1 cellular context compared by ENCODE assay signal in the genomic region with DNA sequence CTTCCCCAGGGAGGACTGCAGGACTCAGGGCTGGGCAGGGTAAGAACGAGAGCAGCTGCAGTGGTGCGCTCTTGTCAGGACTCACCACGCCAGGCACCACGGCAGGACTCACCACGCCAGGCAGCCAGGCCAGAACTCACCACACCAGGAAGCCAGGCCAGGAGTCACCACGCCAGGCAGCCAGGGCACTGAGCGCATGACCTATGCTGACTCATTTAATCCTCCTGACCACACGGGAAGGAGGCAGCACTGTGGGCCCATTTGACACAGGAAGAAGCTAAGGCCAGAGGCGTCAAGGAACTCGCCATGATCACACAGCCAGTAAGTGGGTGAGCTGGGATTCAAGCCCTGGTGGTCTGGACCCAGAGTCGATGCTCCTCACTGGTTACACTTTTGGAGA.
TF ChIP-seq lines count a peak whose summit lies in the region.

No MANE protein-coding gene starts in this region.

TF ChIP-seq in endothelial cell of umbilical vein, 7 proteins besides CTCF, POLR2A, EP300 and RAD21:
- TF ChIP-seq FOS (IDR thresholded peaks at IDR 0.05; ENCODE audit: borderline replicate concordance, insufficient read depth, low read length) (peak; percentile 75), MYC (IDR thresholded peaks at IDR 0.05; ENCODE audit: low read depth, low read length) (peak; percentile 65), JUN (IDR thresholded peaks at IDR 0.05; ENCODE audit: borderline replicate concordance, insufficient read depth, insufficient read length, low read depth) (peak; percentile 45), GATA2 (IDR thresholded peaks at IDR 0.05; ENCODE audit: insufficient read depth, insufficient read length, low read depth, low read length) (no peak), POLR2AphosphoS5 (IDR thresholded peaks at IDR 0.05; ENCODE audit: insufficient read depth, low read depth, low read length) (peak; percentile 85), EZH2 (IDR thresholded peaks at IDR 0.05; ENCODE audit: borderline replicate concordance, low read depth, low read length, severe bottlenecking) (no peak)
- TF ChIP-seq, protein P1, sequence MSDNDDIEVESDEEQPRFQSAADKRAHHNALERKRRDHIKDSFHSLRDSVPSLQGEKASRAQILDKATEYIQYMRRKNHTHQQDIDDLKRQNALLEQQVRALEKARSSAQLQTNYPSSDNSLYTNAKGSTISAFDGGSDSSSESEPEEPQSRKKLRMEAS (IDR thresholded peaks at IDR 0.05; ENCODE audit: insufficient read depth, insufficient read length), result peak; percentile 35
